1 cellular context compared by ENCODE assay signal in genomic region chr7:66099551-66100407, GRCh38.
TF ChIP-seq lines count a peak whose summit lies in the region.

No MANE protein-coding gene starts in this region.

TF ChIP-seq in K562, 482 proteins besides CTCF, POLR2A, EP300 and RAD21 (continued from another document and continues in another):
- TF ChIP-seq ZMIZ1 (IDR thresholded peaks at IDR 0.05; ENCODE audit: low read depth in 2 of 2, low read length in 2 of 2) (no peak), FOSL1 (tag; conservative IDR thresholded peaks at IDR 0.05) (no peak), HOXB6 (CRISPR knock-in tag; IDR thresholded peaks at IDR 0.05; ENCODE audit: borderline replicate concordance) (no peak), SMARCA5 (IDR thresholded peaks at IDR 0.05) (peak; percentile 94), ZNF551 (CRISPR knock-in tag; IDR thresholded peaks at IDR 0.05) (no peak), SNIP1 (IDR thresholded peaks at IDR 0.05; ENCODE audit: low read depth) (0 out of 2 replicates have a peak, but pooled peaks have one; percentile 42), ESRRB (CRISPR knock-in tag; IDR thresholded peaks at IDR 0.05; ENCODE audit: borderline replicate concordance) (no peak), HBP1 (CRISPR knock-in tag; IDR thresholded peaks at IDR 0.05) (peak; percentile 68; the same call in 1 of the 2 replicates), NFRKB (IDR thresholded peaks at IDR 0.05; ENCODE audit: low read depth) (peak; percentile 91), GTF2F1 (IDR thresholded peaks at IDR 0.05; ENCODE audit: low read depth, low read length) (no peak), ELF4 (CRISPR knock-in tag; IDR thresholded peaks at IDR 0.05) (peak; percentile 77), THRB (CRISPR knock-in tag; conservative IDR thresholded peaks at IDR 0.05) (peak; percentile 83), HDAC2 (IDR thresholded peaks at IDR 0.05) (peak; percentile 98), SETDB1 (IDR thresholded peaks at IDR 0.05; ENCODE audit: low read length) (no peak), U2AF2 (optimal IDR thresholded peaks at IDR 0.05; ENCODE audit: low read depth, low read length) (no peak), ZBTB9 (CRISPR knock-in tag; IDR thresholded peaks at IDR 0.05) (no peak), MAX (CRISPR knock-in tag; IDR thresholded peaks at IDR 0.05) (no peak), HNRNPL (IDR thresholded peaks at IDR 0.05; ENCODE audit: low read depth, low read length) (no peak), FOXK2 (conservative IDR thresholded peaks at IDR 0.05 in 1 of 2, IDR thresholded peaks at IDR 0.05 in 1 of 2; ENCODE audit: low read depth in 2 of 2) (peak; percentile 82 to 88), NONO (IDR thresholded peaks at IDR 0.05; ENCODE audit: low read depth in 2 of 2, low read length in 1 of 2) (no peak), POLR2B (IDR thresholded peaks at IDR 0.05; ENCODE audit: low read depth, partially characterized antibody) (peak; percentile 90), PTRF (tag; IDR thresholded peaks at IDR 0.05) (no peak), TRIM25 (IDR thresholded peaks at IDR 0.05; ENCODE audit: borderline replicate concordance) (peak; percentile 67; the same call in 1 of the 2 replicates), HNRNPLL (IDR thresholded peaks at IDR 0.05; ENCODE audit: low read depth, low read length, poor library complexity, severe bottlenecking) (peak; percentile 79), BRD4 (IDR thresholded peaks at IDR 0.05) (0 out of 2 replicates have a peak, but pooled peaks have one; percentile 69), SREBF1 (IDR thresholded peaks at IDR 0.05; ENCODE audit: borderline replicate concordance, low read depth, low read length) (no peak), MEF2A (IDR thresholded peaks at IDR 0.05; ENCODE audit: control insufficient read depth, low read depth, low read length) (no peak), RNF2 (IDR thresholded peaks at IDR 0.05) (no peak), NFIC (IDR thresholded peaks at IDR 0.05) (peak; percentile 67), CXXC5 (CRISPR knock-in tag; IDR thresholded peaks at IDR 0.05) (peak; percentile 55), CREB3L1 (IDR thresholded peaks at IDR 0.05; ENCODE audit: borderline replicate concordance, low read depth) (no peak), ZNF124 (CRISPR knock-in tag; IDR thresholded peaks at IDR 0.05) (no peak), HNRNPK (IDR thresholded peaks at IDR 0.05; ENCODE audit: low read depth, low read length, poor library complexity, severe bottlenecking) (no peak), NCOA2 (IDR thresholded peaks at IDR 0.05; ENCODE audit: partially characterized antibody in 2 of 2) (no peak), ZNF395 (CRISPR knock-in tag; IDR thresholded peaks at IDR 0.05) (no peak), HDAC6 (IDR thresholded peaks at IDR 0.05; ENCODE audit: low read depth, low read length) (no peak), MLLT1 (IDR thresholded peaks at IDR 0.05) (peak; percentile 90 to 92), SMAD1 (IDR thresholded peaks at IDR 0.05; ENCODE audit: low read depth, low read length, partially characterized antibody) (no peak), TAL1 (IDR thresholded peaks at IDR 0.05) (no peak), IRF1 (CRISPR knock-in tag; IDR thresholded peaks at IDR 0.05; ENCODE audit: borderline replicate concordance) (no peak), ZFPM2 (CRISPR knock-in tag; IDR thresholded peaks at IDR 0.05) (no peak), SMAD4 (CRISPR knock-in tag; conservative IDR thresholded peaks at IDR 0.05) (0 out of 2 replicates have a peak, but pooled peaks have one; percentile 15), ZNF263 (CRISPR knock-in tag; IDR thresholded peaks at IDR 0.05; ENCODE audit: borderline replicate concordance) (peak; percentile 97), NKRF (IDR thresholded peaks at IDR 0.05; ENCODE audit: borderline replicate concordance) (peak; percentile 86), NCOA4 (IDR thresholded peaks at IDR 0.05; ENCODE audit: partially characterized antibody) (no peak), SMARCC2 (IDR thresholded peaks at IDR 0.05; ENCODE audit: low read depth) (0 out of 2 replicates have a peak, but pooled peaks have one; percentile 27), MIER1 (IDR thresholded peaks at IDR 0.05; ENCODE audit: low read depth) (peak; percentile 85; the same call in 1 of the 2 replicates), ERF (CRISPR knock-in tag; IDR thresholded peaks at IDR 0.05) (0 out of 2 replicates have a peak, but pooled peaks have one; percentile 33)
